In the genomic region with DNA sequence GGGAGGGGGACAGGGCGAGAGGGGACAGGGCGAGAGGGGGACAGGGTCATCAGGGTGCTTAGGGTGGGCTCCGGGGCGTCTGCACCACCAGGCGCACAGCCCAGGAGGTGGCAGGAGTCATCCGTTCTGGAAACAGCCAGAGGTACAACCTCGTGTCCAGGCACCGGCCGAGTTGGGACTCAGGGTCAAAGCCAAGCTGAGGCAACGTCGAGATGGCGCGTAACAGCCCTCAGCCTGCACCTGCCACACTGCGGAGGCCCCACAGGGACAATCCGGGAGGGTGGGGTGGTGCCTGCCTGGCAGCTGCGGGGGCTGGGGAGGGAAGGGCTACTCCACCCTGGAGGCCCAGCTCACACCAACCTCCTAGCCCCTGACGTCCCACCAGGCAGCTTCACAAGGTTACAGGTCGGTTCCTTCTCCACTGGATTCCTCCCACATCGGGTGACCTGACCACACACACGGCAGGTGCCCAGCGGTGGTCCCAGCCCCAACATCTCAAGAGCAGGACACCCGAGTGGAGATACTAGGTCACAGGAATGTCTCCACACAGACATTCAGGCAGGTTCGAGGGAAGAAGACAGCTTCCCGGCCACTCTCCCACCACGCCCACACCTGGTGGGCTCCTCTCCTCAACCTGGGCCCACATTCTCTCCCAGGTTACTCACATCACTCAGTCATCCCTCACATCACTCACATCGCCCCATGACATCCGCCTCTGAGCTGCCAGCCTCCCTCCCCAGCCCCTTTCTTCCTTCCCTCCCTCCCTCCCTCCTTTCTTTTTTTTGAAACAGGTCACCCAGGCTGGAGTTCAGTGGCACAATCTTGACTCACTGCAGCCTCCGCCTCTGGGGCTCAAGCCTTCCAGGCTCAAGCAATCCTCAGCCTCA, we compare ENCODE assay signal across 1 cellular context.
A peak's percentile ranks its signal among the peaks of the same experiment; 100 is the strongest.
TF ChIP-seq lines count a peak whose summit lies in the region.

No MANE protein-coding gene starts in this region.

TF ChIP-seq in H1, 55 proteins besides CTCF, POLR2A, EP300 and RAD21:
- TF ChIP-seq JUND (IDR thresholded peaks at IDR 0.05; ENCODE audit: low read length) = no peak
- TF ChIP-seq BACH1 (IDR thresholded peaks at IDR 0.05; ENCODE audit: low read length) = no peak
- no peak for TF ChIP-seq PHF8 (conservative IDR thresholded peaks at IDR 0.05; ENCODE audit: low read depth, low read length)
- TF ChIP-seq, protein P1, sequence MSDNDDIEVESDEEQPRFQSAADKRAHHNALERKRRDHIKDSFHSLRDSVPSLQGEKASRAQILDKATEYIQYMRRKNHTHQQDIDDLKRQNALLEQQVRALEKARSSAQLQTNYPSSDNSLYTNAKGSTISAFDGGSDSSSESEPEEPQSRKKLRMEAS (IDR thresholded peaks at IDR 0.05) = peak; percentile 51
- no peak for TF ChIP-seq YY1 (IDR thresholded peaks at IDR 0.05; ENCODE audit: low read depth, low read length)
- no peak for TF ChIP-seq EGR1 (IDR thresholded peaks at IDR 0.05; ENCODE audit: borderline replicate concordance, low read depth, low read length)
- TF ChIP-seq NRF1 (IDR thresholded peaks at IDR 0.05; ENCODE audit: low read depth, low read length) = no peak
TF ChIP-seq in H1: peak in this region for 1.
